ENCODE assay signal across 12 cellular contexts in the genomic region with DNA sequence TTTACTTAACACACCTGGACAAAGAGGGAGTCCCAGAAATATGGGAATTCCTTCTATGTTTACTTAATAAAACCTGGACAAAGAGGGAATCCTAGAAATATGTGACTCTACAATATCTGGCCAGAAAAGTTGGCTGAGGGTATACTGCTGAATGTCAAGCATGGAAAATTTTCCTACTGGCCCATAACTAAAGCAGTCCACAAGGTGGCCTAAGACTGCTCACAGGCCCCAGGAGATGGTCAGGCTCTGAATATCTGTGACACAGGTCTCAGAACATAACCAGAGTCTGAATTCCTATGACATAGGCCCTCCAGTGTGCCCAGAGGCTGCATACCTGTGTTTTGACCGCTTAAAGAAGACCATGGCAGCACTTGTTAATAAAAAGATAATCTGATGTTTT.
DNase-seq lines count a peak whose midpoint lies in the region; ATAC-seq, FAIRE-seq and TF ChIP-seq lines count a peak whose summit lies in the region.
"Had no signal": no experiment of that assay in that cellular context is flagged by ENCODE, and none has a peak within 500 bp of the region (broad histone marks: within the 10 kb centered on the region; RNA-seq: fewer than 3 reads in every experiment).

No MANE protein-coding gene starts in this region.

- TF ChIP-seq POLR2A in K562 (conservative IDR thresholded peaks at IDR 0.05), result no peak

- TF ChIP-seq EP300 in K562 (IDR thresholded peaks at IDR 0.05; ENCODE audit: low read length), result no peak

- H3K9me1 ChIP-seq in K562 (ENCODE audit: control insufficient read depth, insufficient read depth, low read length), result no peaks in the 10 kb centered on the region

- H3K4me3 ChIP-seq in Loucy (ENCODE audit: low read length, poor library complexity, severe bottlenecking) (no peak overlapping the region), K562 (no peak overlapping the region)
- H3K4me3 ChIP-seq: lung had no signal

- H3K9ac ChIP-seq in Loucy (ENCODE audit: low read depth, low read length, poor library complexity, severe bottlenecking), result no peak overlapping the region
- no peak overlapping the region for H3K9ac ChIP-seq in K562 (ENCODE audit: insufficient read depth in 1 of 2, low read depth in 2 of 2, low read length in 2 of 2)

- DNase-seq in D341Med (ENCODE audit: low spot score) (peak; percentile 26), K562 (ENCODE audit: extremely low read depth in 1 of 4, low spot score in 3 of 4) (no peak), medulla oblongata (ENCODE audit: extremely low spot score) (peak; percentile 11), AG20443 (ENCODE audit: low spot score) (no peak), NCI-H1436 treated with DMSO at 0.1 percent for 48 hours (lab: John Stamatoyannopoulos, UW) (no peak)
- DNase-seq: CD4-positive, CD25-positive, alpha-beta regulatory T cell; KG1; stimulated activated CD4-positive, alpha-beta T cell treated with anti-CD3 and anti-CD28 coated beads, Interleukin-4, amount 100 ng/mL, for 24 hours had no signal

- no peaks in the 10 kb centered on the region for H3K27me3 ChIP-seq in Loucy (ENCODE audit: insufficient read depth, low read length, poor library complexity, severe bottlenecking)
- H3K27me3 ChIP-seq in K562 (ENCODE audit: control insufficient read depth in 2 of 2, insufficient read depth in 2 of 2, low read length in 2 of 2), result no peaks in the 10 kb centered on the region

- peak; percentile 19 for FAIRE-seq in K562 (lab: Jason Lieb, UNC)

- H3K4me2 ChIP-seq in Loucy (ENCODE audit: low read depth, low read length, poor library complexity, severe bottlenecking), result no peak overlapping the region
- H3K4me2 ChIP-seq in K562 (ENCODE audit: insufficient read depth, low read length), result no peak overlapping the region

- no peak for TF ChIP-seq RAD21 in K562 (CRISPR knock-in tag; conservative IDR thresholded peaks at IDR 0.05 in 1 of 2, IDR thresholded peaks at IDR 0.05 in 1 of 2)

- H3K4me1 ChIP-seq in Loucy (ENCODE audit: insufficient read depth, low read length, poor library complexity, severe bottlenecking), result no peaks in the 10 kb centered on the region
- H3K4me1 ChIP-seq in K562 (replicated peaks in 1 of 2; ENCODE audit: control insufficient read depth in 2 of 2, insufficient read depth in 2 of 2, low read length in 2 of 2), result no peaks in the 10 kb centered on the region

- H3K36me3 ChIP-seq in Loucy (ENCODE audit: insufficient read depth, low read length), result no peaks in the 10 kb centered on the region
- no peaks in the 10 kb centered on the region for H3K36me3 ChIP-seq in K562 (ENCODE audit: control insufficient read depth, insufficient read depth, low read length)

- H3K9me2 ChIP-seq in Loucy (replicated peaks; ENCODE audit: low read depth, low read length), result no peaks in the 10 kb centered on the region

- BruUV-seq in K562 (replicated peaks; lab: Mats Ljungman, UMichigan), result no TSS peak

- ATAC-seq in K562 (no peak), GM21529 (IDR thresholded peaks at IDR 0.05; ENCODE audit: unreplicated experiment) (no peak), GM19397 (IDR thresholded peaks at IDR 0.05; ENCODE audit: unreplicated experiment) (no peak)

- H3K79me2 ChIP-seq in Loucy (ENCODE audit: insufficient read depth, low read length) (no peaks in the 10 kb centered on the region), K562 (ENCODE audit: control insufficient read depth, insufficient read depth, low read length) (no peaks in the 10 kb centered on the region)

- CTCF ChIA-PET in K562 (lab: Yijun Ruan, JAX; ENCODE audit: low intra/inter-chr PET ratio), result no interaction called here

- H3K27ac ChIP-seq in K562 (ENCODE audit: extremely low read depth, low read depth, low read length), result no peak overlapping the region

- 0% methylated on average over 1 of the region's 1 CpG for WGBS in K562 (ENCODE audit: insufficient coverage, low coverage, missing lambda C conversion rate)

- H3K9me3 ChIP-seq in Loucy (ENCODE audit: insufficient read depth, low read depth, low read length) (no peaks in the 10 kb centered on the region), K562 (replicated peaks; ENCODE audit: control insufficient read depth, insufficient read depth, low read depth, low read length) (no peaks in the 10 kb centered on the region)

- no peaks in the 10 kb centered on the region for H3F3A ChIP-seq in Loucy (ENCODE audit: low read depth)

- peak; percentile 30 for TF ChIP-seq CTCF in Loucy (conservative IDR thresholded peaks at IDR 0.05; ENCODE audit: low read length)
- no peak for TF ChIP-seq CTCF in K562 (IDR thresholded peaks at IDR 0.05 in 2 of 3, conservative IDR thresholded peaks at IDR 0.05 in 1 of 3; ENCODE audit: insufficient read depth in 2 of 3, low read depth in 1 of 3, low read length in 3 of 3)

- intact Hi-C loops in K562 (cut with micrococcal nuclease), result no loop called here

- no peak overlapping the region for H2AFZ ChIP-seq in Loucy (ENCODE audit: low read length)
- no peak overlapping the region for H2AFZ ChIP-seq in K562 (ENCODE audit: low read depth, low read length)

- in situ Hi-C loops in K562 (cut with MboI), result no loop called here

- H4K20me1 ChIP-seq in Loucy (ENCODE audit: insufficient read depth, low read length, poor library complexity, severe bottlenecking) (no peaks in the 10 kb centered on the region), K562 (replicated peaks; ENCODE audit: control insufficient read depth, insufficient read depth, low read length) (no peaks in the 10 kb centered on the region)

- POLR2A ChIA-PET in K562 (lab: Yijun Ruan, JAX), result no interaction called here

TF ChIP-seq in K562, 482 proteins besides CTCF, POLR2A, EP300 and RAD21 (continues in another document):
- TF ChIP-seq ZNF311 (CRISPR knock-in tag; IDR thresholded peaks at IDR 0.05), result no peak
- no peak for TF ChIP-seq ZNF77 (CRISPR knock-in tag; IDR thresholded peaks at IDR 0.05)
- no peak for TF ChIP-seq ARNT (IDR thresholded peaks at IDR 0.05)
- TF ChIP-seq SIN3B (IDR thresholded peaks at IDR 0.05; ENCODE audit: low read depth), result no peak
- no peak for TF ChIP-seq DMBX1 (CRISPR knock-in tag; IDR thresholded peaks at IDR 0.05; ENCODE audit: borderline replicate concordance)
- TF ChIP-seq ZNF436 (CRISPR knock-in tag; IDR thresholded peaks at IDR 0.05), result no peak
- no peak for TF ChIP-seq EGR1 (conservative IDR thresholded peaks at IDR 0.05)
- TF ChIP-seq CREBBP (IDR thresholded peaks at IDR 0.05; ENCODE audit: low read depth, low read length), result no peak
- TF ChIP-seq, protein P1, sequence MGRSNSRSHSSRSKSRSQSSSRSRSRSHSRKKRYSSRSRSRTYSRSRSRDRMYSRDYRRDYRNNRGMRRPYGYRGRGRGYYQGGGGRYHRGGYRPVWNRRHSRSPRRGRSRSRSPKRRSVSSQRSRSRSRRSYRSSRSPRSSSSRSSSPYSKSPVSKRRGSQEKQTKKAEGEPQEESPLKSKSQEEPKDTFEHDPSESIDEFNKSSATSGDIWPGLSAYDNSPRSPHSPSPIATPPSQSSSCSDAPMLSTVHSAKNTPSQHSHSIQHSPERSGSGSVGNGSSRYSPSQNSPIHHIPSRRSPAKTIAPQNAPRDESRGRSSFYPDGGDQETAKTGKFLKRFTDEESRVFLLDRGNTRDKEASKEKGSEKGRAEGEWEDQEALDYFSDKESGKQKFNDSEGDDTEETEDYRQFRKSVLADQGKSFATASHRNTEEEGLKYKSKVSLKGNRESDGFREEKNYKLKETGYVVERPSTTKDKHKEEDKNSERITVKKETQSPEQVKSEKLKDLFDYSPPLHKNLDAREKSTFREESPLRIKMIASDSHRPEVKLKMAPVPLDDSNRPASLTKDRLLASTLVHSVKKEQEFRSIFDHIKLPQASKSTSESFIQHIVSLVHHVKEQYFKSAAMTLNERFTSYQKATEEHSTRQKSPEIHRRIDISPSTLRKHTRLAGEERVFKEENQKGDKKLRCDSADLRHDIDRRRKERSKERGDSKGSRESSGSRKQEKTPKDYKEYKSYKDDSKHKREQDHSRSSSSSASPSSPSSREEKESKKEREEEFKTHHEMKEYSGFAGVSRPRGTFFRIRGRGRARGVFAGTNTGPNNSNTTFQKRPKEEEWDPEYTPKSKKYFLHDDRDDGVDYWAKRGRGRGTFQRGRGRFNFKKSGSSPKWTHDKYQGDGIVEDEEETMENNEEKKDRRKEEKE (IDR thresholded peaks at IDR 0.05; ENCODE audit: borderline replicate concordance in 1 of 2, control insufficient read depth in 1 of 2, low read depth in 2 of 2, low read length in 1 of 2), result no peak
- TF ChIP-seq KDM1A (IDR thresholded peaks at IDR 0.05), result no peak
- no peak for TF ChIP-seq ZFP1 (CRISPR knock-in tag; IDR thresholded peaks at IDR 0.05)
- TF ChIP-seq, protein P2, sequence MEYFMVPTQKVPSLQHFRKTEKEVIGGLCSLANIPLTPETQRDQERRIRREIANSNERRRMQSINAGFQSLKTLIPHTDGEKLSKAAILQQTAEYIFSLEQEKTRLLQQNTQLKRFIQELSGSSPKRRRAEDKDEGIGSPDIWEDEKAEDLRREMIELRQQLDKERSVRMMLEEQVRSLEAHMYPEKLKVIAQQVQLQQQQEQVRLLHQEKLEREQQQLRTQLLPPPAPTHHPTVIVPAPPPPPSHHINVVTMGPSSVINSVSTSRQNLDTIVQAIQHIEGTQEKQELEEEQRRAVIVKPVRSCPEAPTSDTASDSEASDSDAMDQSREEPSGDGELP (CRISPR knock-in tag; IDR thresholded peaks at IDR 0.05; ENCODE audit: borderline replicate concordance), result no peak
- TF ChIP-seq BRF1 (IDR thresholded peaks at IDR 0.05; ENCODE audit: borderline replicate concordance, extremely low read depth, insufficient read length), result no peak

Comparison
In these comparisons a context has a peak if more than half of its experiments do, and no peak if none do; other contexts are left out.
1. DNase-seq: peak in D341Med (single experiment) and medulla oblongata (single experiment); none in K562 (0 of 4), AG20443 (single experiment) and NCI-H1436 treated with DMSO at 0.1 percent for 48 hours (single experiment).